Comparison of ENCODE assay signal across 13 cellular contexts in the genomic region with DNA sequence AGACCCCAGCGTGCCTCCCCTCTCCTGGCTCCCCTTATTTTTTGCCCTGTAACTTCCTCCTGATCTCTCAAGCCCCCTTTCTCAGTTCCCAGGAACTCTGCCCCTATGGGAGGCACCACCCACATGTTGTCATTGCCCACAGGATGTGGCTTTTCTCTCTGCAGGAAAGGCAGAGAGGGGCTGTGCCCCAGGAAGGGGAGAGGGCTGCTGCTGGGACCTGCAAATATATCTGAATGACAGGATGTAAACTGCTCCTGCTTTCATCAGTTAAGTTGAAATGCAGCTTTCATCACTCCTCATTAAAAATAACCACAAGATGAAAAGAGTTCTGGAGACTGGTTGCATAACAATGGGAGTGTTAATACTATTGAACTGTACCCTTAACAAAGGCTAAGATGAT.
DNase-seq lines count a peak whose midpoint lies in the region; ATAC-seq and TF ChIP-seq lines count a peak whose summit lies in the region.
"Had no signal": no experiment of that assay in that cellular context is flagged by ENCODE, and none has a peak within 500 bp of the region (broad histone marks: within the 10 kb centered on the region; RNA-seq: fewer than 3 reads in every experiment).

No MANE protein-coding gene starts in this region.

- H3K4me3 Mint-ChIP-seq in WTC11 (no peak overlapping the region), naive B cell (peak overlapping the region in 2 of 8 donors; percentile 9 to 45)

- no peaks in the 10 kb centered on the region for H3K27me3 Mint-ChIP-seq in WTC11 (ENCODE audit: low read depth)
- H3K27me3 Mint-ChIP-seq in naive B cell: no peaks in the 10 kb centered on the region

- peak overlapping the region; percentile 27; the same call in 1 of the 2 replicates for H3K9ac ChIP-seq in DND-41 (ENCODE audit: low read depth, low read length)

- peaks cover 18% of the 10 kb centered on the region for H3K36me3 ChIP-seq in DND-41 (ENCODE audit: insufficient read depth, low read length)

- H3K27ac ChIP-seq in DND-41 (ENCODE audit: low read length): peak overlapping the region; percentile 84

- H4K20me1 ChIP-seq in DND-41 (ENCODE audit: insufficient read depth, low read length): no peaks in the 10 kb centered on the region

- peak overlapping the region; percentile 44 for H3K4me2 ChIP-seq in DND-41 (ENCODE audit: insufficient read depth, low read length)

- H3K4me1 ChIP-seq in DND-41 (ENCODE audit: insufficient read depth, low read length): peaks cover 38% of the 10 kb centered on the region

- H3K4me3 ChIP-seq in DND-41 (ENCODE audit: low read depth in 1 of 2, low read length in 2 of 2): no peak overlapping the region
- H3K4me3 ChIP-seq: GM12878 had no signal

- H3K4me1 Mint-ChIP-seq in WTC11 (peaks cover 10% of the 10 kb centered on the region), naive B cell (peaks cover 22 to 40% (median 23%) of the 10 kb centered on the region in 3 donors)

- no peaks in the 10 kb centered on the region for H3K27me3 ChIP-seq in DND-41 (ENCODE audit: insufficient read depth, low read length, poor library complexity)

- no peaks in the 10 kb centered on the region for H3K9me3 Mint-ChIP-seq in WTC11
- no peaks in the 10 kb centered on the region for H3K9me3 Mint-ChIP-seq in naive B cell

- POLR2A ChIA-PET in WTC11 (lab: Charles Lee): no interaction called here

- H3K9me3 ChIP-seq in DND-41 (ENCODE audit: insufficient read depth, low read length, severe bottlenecking): no peaks in the 10 kb centered on the region

- DNase-seq in DND-41: peak; percentile 92
- peak; percentile 97 to 98 for DNase-seq in Kasumi-1 (lab: John Stamatoyannopoulos, UW)
- no peak for DNase-seq in WTC11 (ENCODE audit: low spot score)
- no peak for DNase-seq in naive B cell
- DNase-seq in pons (ENCODE audit: low spot score): no peak
- no peak for DNase-seq in foreskin melanocyte
- DNase-seq: anterior cingulate cortex; effector CD4-positive, alpha-beta T cell; KG1; NCI-H226; nucleus accumbens had no signal

- H3K27ac Mint-ChIP-seq in WTC11 (peak overlapping the region; percentile 44; the same call in 1 of the 2 replicates), naive B cell (peak overlapping the region in 5 of 6 donors; percentile 28 to 73 (median 57))

- H3K79me2 ChIP-seq in DND-41 (ENCODE audit: insufficient read depth, low read length): no peaks in the 10 kb centered on the region

- TF ChIP-seq CTCF in DND-41 (IDR thresholded peaks at IDR 0.05; ENCODE audit: borderline replicate concordance, extremely low read depth, low read length, poor library complexity, severe bottlenecking) (no peak), WTC11 (IDR thresholded peaks at IDR 0.05) (no peak)

- CTCF ChIA-PET in WTC11 (lab: Charles Lee): interaction anchor here (1.2 kb wide), 1 partner anchor 19 kb away, joined by 3 read pairs; no protein-coding TSS in a partner anchor

- H3K36me3 Mint-ChIP-seq in WTC11: peaks cover 14% of the 10 kb centered on the region
- peaks cover 21 to 36% of the 10 kb centered on the region in 2 donors for H3K36me3 Mint-ChIP-seq in naive B cell

- H2AFZ ChIP-seq in DND-41 (ENCODE audit: low read depth, low read length): no peak overlapping the region

- ATAC-seq in DND-41 (ENCODE audit: insufficient read depth, low read depth): peak; percentile 100
- ATAC-seq in WTC11: no peak
- ATAC-seq in naive B cell (ENCODE audit: low read depth in 2 of 2): no peak
- no peak for ATAC-seq in GM18861 (IDR thresholded peaks at IDR 0.05; ENCODE audit: unreplicated experiment)
- ATAC-seq: GM12878 had no signal

TF ChIP-seq in WTC11, 78 proteins besides CTCF, POLR2A, EP300 and RAD21:
- TF ChIP-seq ESRRA (CRISPR knock-in tag; IDR thresholded peaks at IDR 0.05; ENCODE audit: borderline replicate concordance) (no peak), RELA (CRISPR knock-in tag; IDR thresholded peaks at IDR 0.05; ENCODE audit: borderline replicate concordance) (no peak), SMAD4 (CRISPR knock-in tag; IDR thresholded peaks at IDR 0.05) (no peak), ZBTB21 (CRISPR knock-in tag; IDR thresholded peaks at IDR 0.05; ENCODE audit: borderline replicate concordance) (no peak), EMX1 (CRISPR knock-in tag; IDR thresholded peaks at IDR 0.05) (no peak), SOX15 (CRISPR knock-in tag; IDR thresholded peaks at IDR 0.05) (no peak), TP53 (CRISPR knock-in tag; IDR thresholded peaks at IDR 0.05) (no peak), ZNF232 (CRISPR knock-in tag; IDR thresholded peaks at IDR 0.05) (no peak)
- TF ChIP-seq, protein P1, sequence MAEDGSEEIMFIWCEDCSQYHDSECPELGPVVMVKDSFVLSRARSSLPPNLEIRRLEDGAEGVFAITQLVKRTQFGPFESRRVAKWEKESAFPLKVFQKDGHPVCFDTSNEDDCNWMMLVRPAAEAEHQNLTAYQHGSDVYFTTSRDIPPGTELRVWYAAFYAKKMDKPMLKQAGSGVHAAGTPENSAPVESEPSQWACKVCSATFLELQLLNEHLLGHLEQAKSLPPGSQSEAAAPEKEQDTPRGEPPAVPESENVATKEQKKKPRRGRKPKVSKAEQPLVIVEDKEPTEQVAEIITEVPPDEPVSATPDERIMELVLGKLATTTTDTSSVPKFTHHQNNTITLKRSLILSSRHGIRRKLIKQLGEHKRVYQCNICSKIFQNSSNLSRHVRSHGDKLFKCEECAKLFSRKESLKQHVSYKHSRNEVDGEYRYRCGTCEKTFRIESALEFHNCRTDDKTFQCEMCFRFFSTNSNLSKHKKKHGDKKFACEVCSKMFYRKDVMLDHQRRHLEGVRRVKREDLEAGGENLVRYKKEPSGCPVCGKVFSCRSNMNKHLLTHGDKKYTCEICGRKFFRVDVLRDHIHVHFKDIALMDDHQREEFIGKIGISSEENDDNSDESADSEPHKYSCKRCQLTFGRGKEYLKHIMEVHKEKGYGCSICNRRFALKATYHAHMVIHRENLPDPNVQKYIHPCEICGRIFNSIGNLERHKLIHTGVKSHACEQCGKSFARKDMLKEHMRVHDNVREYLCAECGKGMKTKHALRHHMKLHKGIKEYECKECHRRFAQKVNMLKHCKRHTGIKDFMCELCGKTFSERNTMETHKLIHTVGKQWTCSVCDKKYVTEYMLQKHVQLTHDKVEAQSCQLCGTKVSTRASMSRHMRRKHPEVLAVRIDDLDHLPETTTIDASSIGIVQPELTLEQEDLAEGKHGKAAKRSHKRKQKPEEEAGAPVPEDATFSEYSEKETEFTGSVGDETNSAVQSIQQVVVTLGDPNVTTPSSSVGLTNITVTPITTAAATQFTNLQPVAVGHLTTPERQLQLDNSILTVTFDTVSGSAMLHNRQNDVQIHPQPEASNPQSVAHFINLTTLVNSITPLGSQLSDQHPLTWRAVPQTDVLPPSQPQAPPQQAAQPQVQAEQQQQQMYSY (CRISPR knock-in tag; IDR thresholded peaks at IDR 0.05): no peak
- TF ChIP-seq, protein P2, sequence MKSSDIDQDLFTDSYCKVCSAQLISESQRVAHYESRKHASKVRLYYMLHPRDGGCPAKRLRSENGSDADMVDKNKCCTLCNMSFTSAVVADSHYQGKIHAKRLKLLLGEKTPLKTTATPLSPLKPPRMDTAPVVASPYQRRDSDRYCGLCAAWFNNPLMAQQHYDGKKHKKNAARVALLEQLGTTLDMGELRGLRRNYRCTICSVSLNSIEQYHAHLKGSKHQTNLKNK (CRISPR knock-in tag; IDR thresholded peaks at IDR 0.05): no peak
- TF ChIP-seq, protein P3, sequence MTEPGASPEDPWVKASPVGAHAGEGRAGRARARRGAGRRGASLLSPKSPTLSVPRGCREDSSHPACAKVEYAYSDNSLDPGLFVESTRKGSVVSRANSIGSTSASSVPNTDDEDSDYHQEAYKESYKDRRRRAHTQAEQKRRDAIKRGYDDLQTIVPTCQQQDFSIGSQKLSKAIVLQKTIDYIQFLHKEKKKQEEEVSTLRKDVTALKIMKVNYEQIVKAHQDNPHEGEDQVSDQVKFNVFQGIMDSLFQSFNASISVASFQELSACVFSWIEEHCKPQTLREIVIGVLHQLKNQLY (CRISPR knock-in tag; IDR thresholded peaks at IDR 0.05): no peak
- TF ChIP-seq, protein P4, sequence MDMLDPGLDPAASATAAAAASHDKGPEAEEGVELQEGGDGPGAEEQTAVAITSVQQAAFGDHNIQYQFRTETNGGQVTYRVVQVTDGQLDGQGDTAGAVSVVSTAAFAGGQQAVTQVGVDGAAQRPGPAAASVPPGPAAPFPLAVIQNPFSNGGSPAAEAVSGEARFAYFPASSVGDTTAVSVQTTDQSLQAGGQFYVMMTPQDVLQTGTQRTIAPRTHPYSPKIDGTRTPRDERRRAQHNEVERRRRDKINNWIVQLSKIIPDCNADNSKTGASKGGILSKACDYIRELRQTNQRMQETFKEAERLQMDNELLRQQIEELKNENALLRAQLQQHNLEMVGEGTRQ (CRISPR knock-in tag; IDR thresholded peaks at IDR 0.05): no peak

Comparison
In these comparisons a context has a peak if more than half of its experiments do, and no peak if none do; other contexts are left out.
1. DNase-seq: peak in DND-41 (single experiment) and Kasumi-1 (2 of 2); none in WTC11 (single experiment), naive B cell (single experiment), pons (single experiment) and foreskin melanocyte (single experiment).